25 cellular contexts compared by ENCODE assay signal in the genomic region with DNA sequence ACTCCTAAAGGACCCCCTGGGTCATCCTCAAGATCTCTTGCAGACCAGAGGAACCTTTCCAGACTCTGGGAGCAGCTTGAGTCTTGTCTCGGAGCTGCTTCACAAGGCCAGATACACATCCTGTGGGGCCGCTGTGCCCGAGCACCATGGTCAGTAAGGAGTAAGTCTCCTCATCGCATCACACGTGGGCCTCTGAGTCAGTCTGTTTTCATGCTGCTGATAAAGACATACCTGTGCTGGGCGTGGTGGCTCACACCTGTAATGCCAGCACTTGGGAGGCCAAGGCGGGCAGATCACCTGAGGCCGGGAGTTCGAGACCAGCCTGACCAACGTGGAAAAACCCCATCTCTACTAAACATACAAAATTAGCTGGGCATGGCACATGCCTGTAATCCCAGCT.
"Had no signal": no experiment of that assay in that cellular context is flagged by ENCODE, and none has a peak within 500 bp of the region (broad histone marks: within the 10 kb centered on the region; RNA-seq: fewer than 3 reads in every experiment).

No MANE protein-coding gene starts in this region.

- H3K27me3 ChIP-seq: body of pancreas, dorsolateral prefrontal cortex had no signal

- H3K27ac Mint-ChIP-seq: activated CD4-positive, alpha-beta memory T cell treated with anti-CD3 and anti-CD28 coated beads, Interleukin-2, amount 10 ng/mL, durations not matched to agents 7 days and 5 days; activated CD4-positive, alpha-beta T cell treated with anti-CD3 and anti-CD28 coated beads for 36 hours; activated CD4-positive, alpha-beta T cell treated with anti-CD3 and anti-CD28 coated beads, Interleukin-2, amount 10 ng/mL, durations not matched to agents 24 days and 14 days; activated naive CD8-positive, alpha-beta T cell; activated T-helper 17 cell treated with anti-CD3 and anti-CD28 coated beads, Interleukin-2, amount 50 U/mL, for 72 hours; effector memory CD8-positive, alpha-beta T cell had no signal

- H3K36me3 ChIP-seq: gastroesophageal sphincter, heart right ventricle had no signal

- H3K27ac ChIP-seq: body of pancreas, dorsolateral prefrontal cortex, epithelial cell of prostate, gastroesophageal sphincter, heart right ventricle had no signal

- H3K9me3 ChIP-seq: body of pancreas, gastroesophageal sphincter, heart right ventricle had no signal

- H3K4me3 ChIP-seq: body of pancreas, dorsolateral prefrontal cortex, gastroesophageal sphincter, heart right ventricle had no signal

- H3K9me3 Mint-ChIP-seq: activated CD4-positive, alpha-beta memory T cell treated with anti-CD3 and anti-CD28 coated beads, Interleukin-2, amount 10 ng/mL, durations not matched to agents 7 days and 5 days; activated CD4-positive, alpha-beta T cell treated with anti-CD3 and anti-CD28 coated beads, Interleukin-2, amount 10 ng/mL, durations not matched to agents 24 days and 14 days; activated T-cell treated with anti-CD3 and anti-CD28 coated beads, Interleukin-2, amount 50 U/mL, for 4 hours; effector memory CD8-positive, alpha-beta T cell had no signal

- DNase-seq: activated CD4-positive, alpha-beta memory T cell treated with anti-CD3 and anti-CD28 coated beads, Interleukin-2, amount 10 ng/mL, durations not matched to agents 7 days and 5 days; activated CD4-positive, alpha-beta T cell treated with anti-CD3 and anti-CD28 coated beads for 36 hours; activated CD4-positive, alpha-beta T cell treated with anti-CD3 and anti-CD28 coated beads, Interleukin-2, amount 10 ng/mL, durations not matched to agents 24 days and 14 days; activated CD4-positive, alpha-beta T cell treated with anti-CD3 and anti-CD28 coated beads, Interleukin-2, amount 50 U/mL, for 4 hours; activated CD4-positive, CD25-positive, alpha-beta regulatory T cell; activated CD4-positive, CD25-positive, alpha-beta regulatory T cell treated with anti-CD3 and anti-CD28 coated beads, Interleukin-2, amount 50 U/mL, for 72 hours; activated CD8-positive, alpha-beta memory T cell treated with anti-CD3 and anti-CD28 coated beads for 24 hours; activated effector memory CD4-positive, alpha-beta T cell treated with Interleukin-2 at 50 U/mL for 16 hours; activated gamma-delta T cell treated with Interleukin-2 at 50 U/mL for 16 hours; activated naive CD4-positive, alpha-beta T cell treated with anti-CD3 and anti-CD28 coated beads, Interleukin-2, amount 50 U/mL, for 16 hours; activated naive CD4-positive, alpha-beta T cell treated with Interleukin-2 at 50 U/mL for 16 hours; activated T-cell treated with anti-CD3 and anti-CD28 coated beads, Interleukin-2, amount 50 U/mL, for 4 hours; amniotic stem cell; aorta; body of pancreas; caudate nucleus; dorsolateral prefrontal cortex; effector memory CD8-positive, alpha-beta T cell; foreskin fibroblast; heart right ventricle; T-helper 2 cell had no signal

- H3K4me3 Mint-ChIP-seq: activated CD4-positive, alpha-beta memory T cell treated with anti-CD3 and anti-CD28 coated beads, Interleukin-2, amount 10 ng/mL, durations not matched to agents 7 days and 5 days; activated CD4-positive, alpha-beta T cell treated with anti-CD3 and anti-CD28 coated beads for 36 hours; activated CD4-positive, alpha-beta T cell treated with anti-CD3 and anti-CD28 coated beads, Interleukin-2, amount 10 ng/mL, durations not matched to agents 24 days and 14 days; activated naive CD8-positive, alpha-beta T cell; activated T-cell treated with anti-CD3 and anti-CD28 coated beads, Interleukin-2, amount 50 U/mL, for 4 hours; activated T-helper 17 cell treated with anti-CD3 and anti-CD28 coated beads, Interleukin-2, amount 50 U/mL, for 72 hours; effector memory CD8-positive, alpha-beta T cell had no signal

- H3K4me1 ChIP-seq: body of pancreas, gastroesophageal sphincter, heart right ventricle had no signal

- H3K4me1 Mint-ChIP-seq: activated CD4-positive, alpha-beta memory T cell treated with anti-CD3 and anti-CD28 coated beads, Interleukin-2, amount 10 ng/mL, durations not matched to agents 7 days and 5 days; activated CD4-positive, alpha-beta T cell treated with anti-CD3 and anti-CD28 coated beads for 36 hours; activated T-helper 17 cell treated with anti-CD3 and anti-CD28 coated beads, Interleukin-2, amount 50 U/mL, for 72 hours had no signal

- H3K36me3 Mint-ChIP-seq: activated naive CD8-positive, alpha-beta T cell had no signal

- ATAC-seq: activated CD4-positive, alpha-beta T cell treated with anti-CD3 and anti-CD28 coated beads for 36 hours; activated T-cell treated with anti-CD3 and anti-CD28 coated beads, Interleukin-2, amount 50 U/mL, for 4 hours; activated T-helper 17 cell treated with anti-CD3 and anti-CD28 coated beads, Interleukin-2, amount 50 U/mL, for 72 hours; body of pancreas; effector memory CD8-positive, alpha-beta T cell; gastroesophageal sphincter had no signal
